8 cellular contexts compared by ENCODE assay signal in the genomic region with DNA sequence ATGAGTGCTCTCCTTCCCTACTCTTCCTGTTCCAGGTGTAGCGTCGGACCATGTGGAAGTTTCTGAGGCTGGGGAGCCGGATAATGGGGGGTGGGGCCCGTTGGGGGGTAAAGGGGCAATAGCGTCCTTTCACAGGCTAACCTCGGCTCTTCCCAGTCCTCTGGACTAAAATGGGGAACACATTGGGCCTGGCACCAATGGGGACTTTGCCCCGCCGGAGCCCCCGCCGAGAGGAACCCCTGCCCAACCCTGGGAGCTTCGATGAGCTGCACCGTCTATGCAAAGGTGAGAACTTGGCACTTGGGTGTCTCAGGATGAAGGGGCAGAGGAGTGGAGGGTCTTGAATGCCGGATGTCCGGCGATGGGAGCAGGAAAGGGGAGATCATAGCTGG. TPM values are rescaled to one million over a fixed set of nuclear protein-coding genes. Genes with fewer than 3 reads are reported as not detected.
DNase-seq lines count a peak whose midpoint lies in the region; ATAC-seq lines count a peak whose summit lies in the region.

No MANE protein-coding gene starts in this region.

- H3K27me3 ChIP-seq in iPS-15b (ENCODE audit: control insufficient read depth, insufficient read depth, low read length) (no peaks in the 10 kb centered on the region), stomach smooth muscle (ENCODE audit: control insufficient read depth in 1 of 2, insufficient read depth in 2 of 2, low read length in 2 of 2) (no peaks in the 10 kb centered on the region)

- H3K36me3 Mint-ChIP-seq in activated CD4-positive, alpha-beta T cell treated with anti-CD3 and anti-CD28 coated beads for 36 hours (ENCODE audit: low read depth) = peaks cover 19% of the 10 kb centered on the region
- H3K36me3 Mint-ChIP-seq in activated T-helper 17 cell treated with anti-CD3 and anti-CD28 coated beads, Interleukin-2, amount 50 U/mL, for 72 hours (ENCODE audit: low read depth) = peaks cover 36% of the 10 kb centered on the region

- CTCF ChIA-PET in activated CD4-positive, alpha-beta T cell treated with anti-CD3 and anti-CD28 coated beads for 36 hours (lab: Charles Lee) = interaction anchor here (0.6 to 7.0 kb wide), 36 partner anchors 10 to 457 kb away, joined by 3 to 108 read pairs (median 6); partner anchors contain the start of genes CFAP126, DEDD, FCER1G and KLHDC9

- H3K9me3 ChIP-seq in iPS-15b (ENCODE audit: control insufficient read depth, insufficient read depth, low read length) (no peaks in the 10 kb centered on the region), stomach smooth muscle (ENCODE audit: control insufficient read depth in 2 of 2, low read length in 2 of 2) (no peaks in the 10 kb centered on the region)

- ATAC-seq in activated CD4-positive, alpha-beta T cell treated with anti-CD3 and anti-CD28 coated beads for 36 hours = no peak
- ATAC-seq in activated T-helper 17 cell treated with anti-CD3 and anti-CD28 coated beads, Interleukin-2, amount 50 U/mL, for 72 hours (replicated peaks) = no peak
- ATAC-seq in GM18867 (IDR thresholded peaks at IDR 0.05; ENCODE audit: unreplicated experiment) = no peak
- no peak for ATAC-seq in GM18511 (IDR thresholded peaks at IDR 0.05; ENCODE audit: unreplicated experiment)

- peak overlapping the region; percentile 97 for H3K4me3 Mint-ChIP-seq in activated CD4-positive, alpha-beta T cell treated with anti-CD3 and anti-CD28 coated beads for 36 hours
- H3K4me3 Mint-ChIP-seq in activated T-helper 17 cell treated with anti-CD3 and anti-CD28 coated beads, Interleukin-2, amount 50 U/mL, for 72 hours = peak overlapping the region; percentile 98

- H3K27me3 Mint-ChIP-seq in activated CD4-positive, alpha-beta T cell treated with anti-CD3 and anti-CD28 coated beads for 36 hours = no peaks in the 10 kb centered on the region
- no peaks in the 10 kb centered on the region for H3K27me3 Mint-ChIP-seq in activated T-helper 17 cell treated with anti-CD3 and anti-CD28 coated beads, Interleukin-2, amount 50 U/mL, for 72 hours

- H3K4me3 ChIP-seq in iPS-15b (ENCODE audit: low read depth, low read length) (peak overlapping the region; percentile 97), stomach smooth muscle (ENCODE audit: low read length in 2 of 2) (peak overlapping the region; percentile 91 to 99)

- peaks cover 31% of the 10 kb centered on the region for H3K4me1 Mint-ChIP-seq in activated CD4-positive, alpha-beta T cell treated with anti-CD3 and anti-CD28 coated beads for 36 hours
- H3K4me1 Mint-ChIP-seq in activated T-helper 17 cell treated with anti-CD3 and anti-CD28 coated beads, Interleukin-2, amount 50 U/mL, for 72 hours = peaks cover 22% of the 10 kb centered on the region

- H3K9ac ChIP-seq in iPS-15b (ENCODE audit: low read depth, low read length) (peak overlapping the region; percentile 81), stomach smooth muscle (ENCODE audit: low read length in 2 of 2) (peak overlapping the region; percentile 85 to 89)

- POLR2A ChIA-PET in activated CD4-positive, alpha-beta T cell treated with anti-CD3 and anti-CD28 coated beads for 36 hours (lab: Charles Lee) = interaction anchor here (0.8 to 1.3 kb wide), 9 partner anchors 15 to 93 kb away, joined by 3 to 16 read pairs (median 5); partner anchors contain the start of genes B4GALT3 and NDUFS2

- H3K27ac ChIP-seq in stomach smooth muscle (ENCODE audit: low read length) = peak overlapping the region; percentile 49

- peak overlapping the region; percentile 98 for H3K27ac Mint-ChIP-seq in activated CD4-positive, alpha-beta T cell treated with anti-CD3 and anti-CD28 coated beads for 36 hours
- peak overlapping the region; percentile 96 for H3K27ac Mint-ChIP-seq in activated T-helper 17 cell treated with anti-CD3 and anti-CD28 coated beads, Interleukin-2, amount 50 U/mL, for 72 hours

- intact Hi-C loops in activated CD4-positive, alpha-beta T cell treated with anti-CD3 and anti-CD28 coated beads for 36 hours (cut with DNase I, micrococcal nuclease) = loop anchor here (1.0 to 5.0 kb wide), 5 partner anchors 24 to 1336 kb away; partner anchors contain the start of genes NDUFS2 (in 1 of the 2), PPOX (in 1 of the 2), SDHC (in 1 of the 2) and UAP1 (in 1 of the 2)

- DNase-seq in activated CD4-positive, alpha-beta T cell treated with anti-CD3 and anti-CD28 coated beads for 36 hours = peak; percentile 18
- no peak for DNase-seq in activated CD4-positive, alpha-beta T cell treated with anti-CD3 and anti-CD28 coated beads, Interleukin-2, amount 50 U/mL, for 1 hour
- DNase-seq in NCI-H2081 treated with DMSO at 0.1 percent for 48 hours (lab: John Stamatoyannopoulos, UW) = no peak

- H3K9me3 Mint-ChIP-seq in activated CD4-positive, alpha-beta T cell treated with anti-CD3 and anti-CD28 coated beads for 36 hours (ENCODE audit: low read depth) = no peaks in the 10 kb centered on the region
- no peaks in the 10 kb centered on the region for H3K9me3 Mint-ChIP-seq in activated T-helper 17 cell treated with anti-CD3 and anti-CD28 coated beads, Interleukin-2, amount 50 U/mL, for 72 hours

- peaks cover 26% of the 10 kb centered on the region for H3K36me3 ChIP-seq in iPS-15b (ENCODE audit: control insufficient read depth, insufficient read depth, low read length)
- peaks cover 16 to 24% of the 10 kb centered on the region in 2 donors for H3K36me3 ChIP-seq in stomach smooth muscle (ENCODE audit: control insufficient read depth in 2 of 2, insufficient read depth in 2 of 2, low read length in 2 of 2)

- H3K4me1 ChIP-seq in iPS-15b (ENCODE audit: control insufficient read depth, insufficient read depth, low read length) = peaks cover 9% of the 10 kb centered on the region
- peaks cover 24% of the 10 kb centered on the region for H3K4me1 ChIP-seq in stomach smooth muscle (ENCODE audit: control insufficient read depth, insufficient read depth, low read length)

RNA-seq across cellular contexts. Expression of gene TOMM40L, which starts 0.5 kb away (rescaled TPM):
- total RNA-seq in activated CD4-positive, alpha-beta T cell treated with anti-CD3 and anti-CD28 coated beads for 36 hours = 10 to 100 TPM; 12.3 to 13.2 TPM
- total RNA-seq in activated T-helper 17 cell treated with anti-CD3 and anti-CD28 coated beads, Interleukin-2, amount 50 U/mL, for 72 hours = 10 to 100 TPM in 1 of 2 donors, 1 to 10 TPM in 1; 9.2 to 20.2 TPM

RNA-seq across cellular contexts. Expression of gene APOA2, which starts 2.9 kb away (rescaled TPM):
- total RNA-seq in activated CD4-positive, alpha-beta T cell treated with anti-CD3 and anti-CD28 coated beads for 36 hours = not detected
- not detected for total RNA-seq in activated T-helper 17 cell treated with anti-CD3 and anti-CD28 coated beads, Interleukin-2, amount 50 U/mL, for 72 hours

RNA-seq across cellular contexts. Expression of gene FCER1G, which starts 11.2 kb away (rescaled TPM):
- 1 to 10 TPM in 1 of 2 experiments, under 1 TPM in 1; 0.98 to 2.2 TPM for total RNA-seq in activated CD4-positive, alpha-beta T cell treated with anti-CD3 and anti-CD28 coated beads for 36 hours
- total RNA-seq in activated T-helper 17 cell treated with anti-CD3 and anti-CD28 coated beads, Interleukin-2, amount 50 U/mL, for 72 hours = 1 to 10 TPM; 1.1 to 2.2 TPM

RNA-seq across cellular contexts. Expression of gene NR1I3, which starts 11.7 kb away (rescaled TPM):
- not detected for total RNA-seq in activated CD4-positive, alpha-beta T cell treated with anti-CD3 and anti-CD28 coated beads for 36 hours
- not detected for total RNA-seq in activated T-helper 17 cell treated with anti-CD3 and anti-CD28 coated beads, Interleukin-2, amount 50 U/mL, for 72 hours

RNA-seq across cellular contexts. Expression of gene NDUFS2, which starts 24.1 kb away (rescaled TPM):
- total RNA-seq in activated CD4-positive, alpha-beta T cell treated with anti-CD3 and anti-CD28 coated beads for 36 hours = 10 to 100 TPM; 71.8 to 92.0 TPM
- 100 to 1,000 TPM in 1 of 2 donors, 10 to 100 TPM in 1; 96.5 to 102 TPM for total RNA-seq in activated T-helper 17 cell treated with anti-CD3 and anti-CD28 coated beads, Interleukin-2, amount 50 U/mL, for 72 hours
